ENCODE assay signal across 22 cellular contexts in the genomic region with DNA sequence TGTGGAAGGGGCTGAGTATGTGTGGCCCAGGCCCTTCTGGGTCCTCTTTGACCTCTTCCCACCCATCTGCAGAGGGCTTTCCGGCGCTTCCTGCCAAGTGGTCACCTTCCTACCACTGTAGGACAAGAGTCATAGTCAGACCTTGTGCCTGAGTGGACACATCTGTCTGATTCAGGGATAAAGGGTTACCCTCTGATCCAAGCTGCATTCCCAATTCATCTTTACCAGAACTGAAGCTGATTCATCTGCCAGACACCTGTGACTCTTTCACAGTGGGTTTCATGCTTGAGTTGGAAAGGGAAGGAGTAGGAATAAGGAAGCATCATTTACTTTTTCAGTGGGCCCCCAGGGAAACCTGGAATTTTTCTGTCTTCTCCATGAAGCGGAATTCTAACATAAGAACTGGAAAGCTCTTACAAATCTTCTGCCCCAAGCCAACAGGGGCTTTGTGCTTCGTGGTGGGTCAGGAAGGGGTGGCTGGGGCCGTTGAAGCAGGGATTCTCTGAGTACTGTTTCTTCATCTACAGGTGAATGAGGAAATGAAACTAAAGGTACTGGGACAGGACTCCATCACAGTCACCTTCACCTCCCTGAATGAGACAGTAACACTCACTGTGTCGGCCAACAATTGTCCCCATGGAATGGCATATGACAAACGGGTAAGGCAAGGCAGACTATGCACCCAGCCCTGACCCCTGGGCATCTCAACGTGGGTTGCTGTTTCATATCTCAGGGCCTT. TPM values are rescaled to one million over a fixed set of nuclear protein-coding genes. Genes with fewer than 3 reads are reported as not detected.
A peak's percentile ranks its signal among the peaks of the same experiment; 100 is the strongest.
DNase-seq lines count a peak whose midpoint lies in the region; ATAC-seq, FAIRE-seq and TF ChIP-seq lines count a peak whose summit lies in the region.
"Had no signal": no experiment of that assay in that cellular context is flagged by ENCODE, and none has a peak within 500 bp of the region (broad histone marks: within the 10 kb centered on the region; RNA-seq: fewer than 3 reads in every experiment).

No MANE protein-coding gene starts in this region.

- no peak for TF ChIP-seq RAD21 in GM12878 (IDR thresholded peaks at IDR 0.05; ENCODE audit: insufficient read depth, low read depth, low read length)

- TF ChIP-seq POLR2A in GM12878 (IDR thresholded peaks at IDR 0.05; ENCODE audit: low read depth, low read length) = no peak

- H3K79me2 ChIP-seq in DOHH2 (ENCODE audit: control insufficient read depth, low read length) (no peaks in the 10 kb centered on the region), OCI-LY1 (ENCODE audit: insufficient read depth, low read length) (no peaks in the 10 kb centered on the region), GM12878 (ENCODE audit: control insufficient read depth, insufficient read depth, low read length) (no peaks in the 10 kb centered on the region)

- H3K4me1 ChIP-seq in DOHH2 (ENCODE audit: control insufficient read depth, low read length) = peaks cover 33% of the 10 kb centered on the region
- H3K4me1 ChIP-seq in OCI-LY1 (ENCODE audit: insufficient read depth, low read length, severe bottlenecking) = peaks cover 51% of the 10 kb centered on the region
- peaks cover 29% of the 10 kb centered on the region for H3K4me1 ChIP-seq in GM12878 (ENCODE audit: control insufficient read depth, insufficient read depth, low read length)
- H3K4me1 ChIP-seq: BLaER1 had no signal

- BruUV-seq in GM12878 (replicated peaks; lab: Mats Ljungman, UMichigan) = no TSS peak

- SMC1A ChIA-PET in GM12878 (lab: Charles Lee; ENCODE audit: uncharacterized antibody, unreplicated experiment) = interaction anchor here (0.6 to 1.4 kb wide), 2 partner anchors 18 to 35 kb away, joined by 3 read pairs; no protein-coding TSS in a partner anchor

- H4K20me1 ChIP-seq in DOHH2 (ENCODE audit: control insufficient read depth, insufficient read depth, low read depth, low read length) (no peaks in the 10 kb centered on the region), OCI-LY1 (ENCODE audit: insufficient read depth, low read length) (no peaks in the 10 kb centered on the region), GM12878 (ENCODE audit: control insufficient read depth, insufficient read depth) (no peaks in the 10 kb centered on the region)
- H4K20me1 ChIP-seq: BLaER1 had no signal

- WGBS in GM12878 (ENCODE audit: insufficient coverage, insufficient replicate concordance, low lambda C conversion rate, missing lambda C conversion rate) = 52% methylated on average over 8 of the region's 8 CpGs

- in situ Hi-C loops in GM12878 (cut with MboI) = no loop called here

- no peak overlapping the region for H3K4me3 Mint-ChIP-seq in memory B cell
- H3K4me3 Mint-ChIP-seq: CD14-positive monocyte; CD8-positive, alpha-beta T cell; HFFc6 had no signal

- intact Hi-C loops in GM12878 (cut with micrococcal nuclease; ENCODE audit: unreplicated experiment) = no loop called here

- H3K27me3 ChIP-seq in DOHH2 (ENCODE audit: control insufficient read depth, low read length) = no peaks in the 10 kb centered on the region
- no peaks in the 10 kb centered on the region for H3K27me3 ChIP-seq in OCI-LY1 (ENCODE audit: insufficient read depth, low read length)
- H3K27me3 ChIP-seq in GM12878 (replicated peaks in 1 of 2; ENCODE audit: control insufficient read depth in 2 of 2, insufficient read depth in 2 of 2, low read length in 1 of 2) = no peaks in the 10 kb centered on the region
- H3K27me3 ChIP-seq: BLaER1 had no signal

- FAIRE-seq in GM12878 (lab: Jason Lieb, UNC) = no peak
- no peak for FAIRE-seq in frontal cortex (lab: Jason Lieb, UNC)

- peaks cover 3% of the 10 kb centered on the region for H3K36me3 Mint-ChIP-seq in memory B cell
- H3K36me3 Mint-ChIP-seq: CD14-positive monocyte; CD8-positive, alpha-beta T cell had no signal

- no peak for TF ChIP-seq CTCF in DOHH2 (IDR thresholded peaks at IDR 0.05; ENCODE audit: low read depth, low read length, poor library complexity, severe bottlenecking)
- no peak for TF ChIP-seq CTCF in OCI-LY1 (IDR thresholded peaks at IDR 0.05; ENCODE audit: low read length)
- no peak for TF ChIP-seq CTCF in GM12878 (IDR thresholded peaks at IDR 0.05 in 2 of 3, conservative IDR thresholded peaks at IDR 0.05 in 1 of 3; ENCODE audit: control insufficient read depth in 2 of 3, extremely low read depth in 1 of 3, insufficient read depth in 1 of 3, low read depth in 3 of 3, low read length in 3 of 3)

- H3K27ac Mint-ChIP-seq in memory B cell = no peak overlapping the region
- H3K27ac Mint-ChIP-seq: CD8-positive, alpha-beta T cell; HFFc6 had no signal

- H3K9me2 ChIP-seq in DOHH2 (replicated peaks; ENCODE audit: control insufficient read depth, low read length) (no peaks in the 10 kb centered on the region; the same call in 1 of the 2 replicates), OCI-LY1 (ENCODE audit: low read depth, low read length) (no peaks in the 10 kb centered on the region)

- H3K27ac ChIP-seq in DOHH2 (ENCODE audit: low read depth, low read length) (no peak overlapping the region), OCI-LY1 (ENCODE audit: low read depth, low read length, poor library complexity, severe bottlenecking) (peak overlapping the region; percentile 53), GM12878 (ENCODE audit: control insufficient read depth, insufficient read depth) (no peak overlapping the region)
- H3K27ac ChIP-seq: BLaER1, HL-60 had no signal

- DNase-seq in GM12878 (ENCODE audit: low read depth, low spot score) (no peak), memory B cell (ENCODE audit: low spot score in 2 of 2) (no peak), SIG-M5 treated with dmso at 0.1 percent for 504 hours (lab: John Stamatoyannopoulos, UW; ENCODE audit: unreplicated experiment) (no peak), NCI-H226 (no peak), frontal cortex (ENCODE audit: low spot score in 2 of 2) (no peak)
- DNase-seq: 8988T; Calu3; CD8-positive, alpha-beta T cell; DMS79 treated with DMSO at 0.1 percent for 48 hours; EL; GOT3; H7; HFFc6 had no signal

- H3K9ac ChIP-seq in OCI-LY1 (ENCODE audit: low read length) = no peak overlapping the region; the same call in 1 of the 2 replicates
- H3K9ac ChIP-seq in GM12878 (ENCODE audit: control insufficient read depth, insufficient read depth, low read length) = no peak overlapping the region
- H3K9ac ChIP-seq: BLaER1 had no signal

- peaks cover 4% of the 10 kb centered on the region; the same call in 1 of the 2 replicates for H3K36me3 ChIP-seq in DOHH2 (ENCODE audit: control insufficient read depth, low read length)
- peaks cover 35% of the 10 kb centered on the region for H3K36me3 ChIP-seq in OCI-LY1 (ENCODE audit: insufficient read depth, low read length)
- no peaks in the 10 kb centered on the region for H3K36me3 ChIP-seq in GM12878 (ENCODE audit: control insufficient read depth in 2 of 2, insufficient read depth in 2 of 2, low read length in 1 of 2)
- H3K36me3 ChIP-seq: BLaER1 had no signal

- H3K9me3 ChIP-seq in DOHH2 (ENCODE audit: control insufficient read depth, insufficient read depth, low read length) (no peaks in the 10 kb centered on the region), OCI-LY1 (ENCODE audit: low read length) (no peaks in the 10 kb centered on the region), GM12878 (replicated peaks; ENCODE audit: control insufficient read depth, insufficient read depth, low read length) (peaks cover 7% of the 10 kb centered on the region)
- H3K9me3 ChIP-seq: BLaER1 had no signal

- TF ChIP-seq EP300 in GM12878 (IDR thresholded peaks at IDR 0.05; ENCODE audit: borderline replicate concordance in 1 of 2, control insufficient read depth in 1 of 2, low read depth in 2 of 2, low read length in 2 of 2) = no peak

- CTCF ChIA-PET in GM12878 (lab: Yijun Ruan, JAX) = no interaction called here

- H3F3A ChIP-seq in DOHH2 (ENCODE audit: control insufficient read depth, insufficient read depth) = no peaks in the 10 kb centered on the region
- H3F3A ChIP-seq in OCI-LY1 (ENCODE audit: insufficient read depth, low read length) = no peaks in the 10 kb centered on the region

- H3K4me2 ChIP-seq in DOHH2 (ENCODE audit: low read length) (0 out of 2 replicates have a peak overlapping the region, but pooled peaks have one; percentile 7), OCI-LY1 (ENCODE audit: low read length) (no peak overlapping the region), GM12878 (ENCODE audit: control insufficient read depth, insufficient read depth) (peak overlapping the region; percentile 41; the same call in 1 of the 2 replicates)
- H3K4me2 ChIP-seq: BLaER1 had no signal

- ATAC-seq in GM12878 = peak; percentile 51; the same call in 2 of the 3 replicates
- peak; percentile 73 for ATAC-seq in memory B cell (ENCODE audit: low read depth)
- no peak for ATAC-seq in activated CD4-positive, CD25-positive, alpha-beta regulatory T cell treated with anti-CD3 and anti-CD28 coated beads, Interleukin-2, amount 50 U/mL, for 24 hours
- ATAC-seq: CD8-positive, alpha-beta T cell; HCT116 had no signal

- peaks cover 5% of the 10 kb centered on the region for H3K27me3 Mint-ChIP-seq in memory B cell

- H3K4me1 Mint-ChIP-seq in memory B cell = peaks cover 5% of the 10 kb centered on the region
- H3K4me1 Mint-ChIP-seq: CD14-positive monocyte had no signal

- H2AFZ ChIP-seq in OCI-LY1 (ENCODE audit: low read length) (no peak overlapping the region), GM12878 (ENCODE audit: control insufficient read depth, low read depth, low read length) (no peak overlapping the region)

- H3K4me3 ChIP-seq in DOHH2 (ENCODE audit: low read length) (no peak overlapping the region), OCI-LY1 (ENCODE audit: low read depth, low read length, poor library complexity, severe bottlenecking) (no peak overlapping the region), GM12878 (no peak overlapping the region)
- H3K4me3 ChIP-seq: BLaER1 had no signal

- POLR2A ChIA-PET in GM12878 (lab: Charles Lee) = interaction anchor here (1.0 kb wide), 1 partner anchor 29 kb away, joined by 3 read pairs; no protein-coding TSS in a partner anchor

- RAD21 ChIA-PET in GM12878 (lab: Charles Lee; ENCODE audit: unreplicated experiment) = interaction anchor here (0.7 kb wide), 1 partner anchor 25 kb away, joined by 3 read pairs; no protein-coding TSS in a partner anchor

- H3K9me3 Mint-ChIP-seq in memory B cell = no peaks in the 10 kb centered on the region
- H3K9me3 Mint-ChIP-seq: CD8-positive, alpha-beta T cell; HFFc6 had no signal

RNA-seq across cellular contexts. Expression of a gene that starts 46.4 kb away (rescaled TPM):
- 3.2 and 3.4 TPM in 2 replicates for total RNA-seq in GM12878 (2013; cell fraction: nucleolus; rRNA removed)
- 1.0 and 2.8 TPM in 2 replicates for total RNA-seq in GM12878 (2014; rRNA removed)
- 1.9 and 2.0 TPM in 2 replicates for total RNA-seq in GM12878 (2014; rRNA removed; fragmentation: Illumina TruSeq; extraction: Trizol)
- total RNA-seq in GM12878 (2021) = 1.6 and 2.0 TPM in 2 replicates
- 0.33 TPM for polyA plus RNA-seq in GM12878 (2011; ENCODE audit: low read depth)
- 2.0 and 2.9 TPM in 2 replicates for polyA plus RNA-seq in GM12878 (2011; rRNA removed)
- polyA plus RNA-seq in GM12878 (2011; cell fraction: cytosol; rRNA removed) = 1.3 and 2.1 TPM in 2 replicates
- 2.0 and 2.3 TPM in 2 replicates for polyA plus RNA-seq in GM12878 (2011; cell fraction: nucleus; rRNA removed)
- polyA plus RNA-seq in GM12878 (2012) = 0.52 and 1.3 TPM in 2 replicates
- polyA plus RNA-seq in GM12878 (2014; fragmentation: Illumina TruSeq; extraction: Trizol) = 1.6 and 2.2 TPM in 2 replicates
- polyA plus RNA-seq in GM12878 (2014; fragmentation: Nextera tagmentation; extraction: Ambion mirVana) = under 1 TPM; 0.05 to 0.15 TPM
- polyA plus RNA-seq in GM12878 (2014; rRNA removed) = 1.0 and 1.1 TPM in 2 replicates
- polyA plus RNA-seq in GM12878 (2016; fragmentation: Nextera tagmentation; extraction: Ambion mirVana) = under 1 TPM; 0.39 to 0.40 TPM
- 3.5 and 3.7 TPM in 2 replicates for polyA minus RNA-seq in GM12878 (2011; rRNA and poly(A)+ RNA removed)
- 0.73 and 2.0 TPM in 2 replicates for polyA minus RNA-seq in GM12878 (2011; cell fraction: cytosol; rRNA and poly(A)+ RNA removed)
- polyA minus RNA-seq in GM12878 (2011; cell fraction: nucleus; rRNA and poly(A)+ RNA removed) = 2.5 and 4.2 TPM in 2 replicates
- total RNA-seq in frontal cortex = not detected
- total RNA-seq: G401, HFFc6 had no signal
- polyA plus RNA-seq: AG04450, CD14-positive monocyte had no signal

Comparison
In these comparisons a context has a peak if more than half of its experiments do, and no peak if none do; other contexts are left out.
1. ATAC-seq: peak in GM12878 (single experiment) and memory B cell (single experiment); none in activated CD4-positive, CD25-positive, alpha-beta regulatory T cell treated with anti-CD3 and anti-CD28 coated beads, Interleukin-2, amount 50 U/mL, for 24 hours (0 of 2).